In genomic region chr16:48617711-48618148, GRCh38 we compare ENCODE assay signal across 10 cellular contexts. TPM values are rescaled to one million over a fixed set of nuclear protein-coding genes. Genes with fewer than 3 reads are reported as not detected.
A peak's percentile ranks its signal among the peaks of the same experiment; 100 is the strongest.
DNase-seq lines count a peak whose midpoint lies in the region; ATAC-seq and TF ChIP-seq lines count a peak whose summit lies in the region.
"Had no signal": no experiment of that assay in that cellular context is flagged by ENCODE, and none has a peak within 500 bp of the region (broad histone marks: within the 10 kb centered on the region; RNA-seq: fewer than 3 reads in every experiment).

No MANE protein-coding gene starts in this region.

- TF ChIP-seq POLR2A in esophagus muscularis mucosa (IDR thresholded peaks at IDR 0.05; ENCODE audit: low read depth) = no peak

- in situ Hi-C loops in GM13977 (cut with MboI; ENCODE audit: low pct_unique_long_range_greater_than_20kb, low sequenced_read_pairs, unreplicated experiment) = no loop called here

- H4K20me1 ChIP-seq in osteoblast (ENCODE audit: insufficient read depth, low read length) (no peaks in the 10 kb centered on the region), hepatocyte (ENCODE audit: insufficient read depth, poor library complexity, severe bottlenecking) (no peaks in the 10 kb centered on the region)

- peak overlapping the region; percentile 35 to 68 (median 61) for H3K27ac ChIP-seq in esophagus muscularis mucosa (replicated peaks in 1 of 4)
- no peak overlapping the region for H3K27ac ChIP-seq in osteoblast (ENCODE audit: low read depth, low read length)
- H3K27ac ChIP-seq in hepatocyte = no peak overlapping the region

- H3K36me3 ChIP-seq in esophagus muscularis mucosa (no peaks in the 10 kb centered on the region), osteoblast (ENCODE audit: insufficient read depth, low read length) (no peaks in the 10 kb centered on the region), hepatocyte (replicated peaks; ENCODE audit: insufficient read depth, low read depth) (no peaks in the 10 kb centered on the region)

- H3K4me3 ChIP-seq in esophagus muscularis mucosa = no peak overlapping the region
- no peak overlapping the region for H3K4me3 ChIP-seq in osteoblast (ENCODE audit: insufficient read depth, low read length)
- H3K4me3 ChIP-seq in hepatocyte = no peak overlapping the region

- 0% methylated on average over 4 of the region's 4 CpGs for WGBS in esophagus muscularis mucosa
- 74% methylated on average over 4 of the region's 4 CpGs for WGBS in hepatocyte (ENCODE audit: low lambda C conversion rate, missing lambda C conversion rate)

- H3K9me3 ChIP-seq in esophagus muscularis mucosa = no peaks in the 10 kb centered on the region
- H3K9me3 ChIP-seq in osteoblast (ENCODE audit: low read depth, low read length) = no peaks in the 10 kb centered on the region
- H3K9me3 ChIP-seq in hepatocyte (ENCODE audit: low read depth) = no peaks in the 10 kb centered on the region

- H3K79me2 ChIP-seq in osteoblast (ENCODE audit: insufficient read depth, low read length) (no peaks in the 10 kb centered on the region), hepatocyte (no peaks in the 10 kb centered on the region)

- peak overlapping the region; percentile 4 for H3K4me2 ChIP-seq in osteoblast (ENCODE audit: insufficient read depth, low read length)
- no peak overlapping the region for H3K4me2 ChIP-seq in hepatocyte

- H3K27me3 ChIP-seq in esophagus muscularis mucosa (no peaks in the 10 kb centered on the region), osteoblast (ENCODE audit: insufficient read depth, low read length) (peaks cover 4% of the 10 kb centered on the region), hepatocyte (no peaks in the 10 kb centered on the region)

- no peak overlapping the region for H2AFZ ChIP-seq in osteoblast (ENCODE audit: low read length)
- H2AFZ ChIP-seq in hepatocyte = no peak overlapping the region

- no peak for ATAC-seq in HG02970 (IDR thresholded peaks at IDR 0.05; ENCODE audit: low FRiP score, unreplicated experiment)

- no peak for TF ChIP-seq EP300 in esophagus muscularis mucosa (IDR thresholded peaks at IDR 0.05)

- TF ChIP-seq CTCF in esophagus muscularis mucosa (IDR thresholded peaks at IDR 0.05) (no peak), osteoblast (IDR thresholded peaks at IDR 0.05; ENCODE audit: extremely low read depth, low read depth, low read length) (no peak), hepatocyte (IDR thresholded peaks at IDR 0.05; ENCODE audit: poor library complexity) (no peak), GM13977 (IDR thresholded peaks at IDR 0.05; ENCODE audit: extremely low read depth, insufficient read depth, missing control alignments) (no peak)

- H3K9me2 ChIP-seq in hepatocyte (replicated peaks; ENCODE audit: insufficient read depth) = no peaks in the 10 kb centered on the region

- intact Hi-C loops in esophagus muscularis mucosa (cut with DNase I) = no loop called here

- H3K4me1 ChIP-seq in esophagus muscularis mucosa (peaks cover 27 to 58% (median 45%) of the 10 kb centered on the region in 4 donors), osteoblast (ENCODE audit: insufficient read depth, low read length) (no peaks in the 10 kb centered on the region), hepatocyte (ENCODE audit: insufficient read depth) (peaks cover 10% of the 10 kb centered on the region)

- DNase-seq in GM04504 (ENCODE audit: low read depth) (peak; percentile 50), NCI-H226 (peak; percentile 24), esophagus muscularis mucosa (ENCODE audit: extremely low spot score) (no peak), osteoblast (ENCODE audit: insufficient read length, low spot score, missing footprints) (peak; percentile 57), hepatocyte (ENCODE audit: low spot score) (no peak), SKM-1 treated with dmso at 0.1 percent for 144 hours (lab: John Stamatoyannopoulos, UW; ENCODE audit: unreplicated experiment) (no peak), GM13977 (ENCODE audit: low spot score) (no peak)
- DNase-seq: GDM1, retina had no signal

RNA-seq across cellular contexts. Expression of gene N4BP1, which starts 7.8 kb away (rescaled TPM):
- total RNA-seq in esophagus muscularis mucosa (10 to 100 TPM; 18.3 to 25.9 (median 20.0) TPM), osteoblast (29.0 and 33.3 TPM in 2 replicates), hepatocyte (43.9 and 51.7 TPM in 2 replicates)
- polyA plus RNA-seq in hepatocyte = 21.2 and 31.6 TPM in 2 replicates

Comparison
In these comparisons a context has a peak if more than half of its experiments do, and no peak if none do; other contexts are left out.
1. DNase-seq: peak in GM04504 (single experiment), NCI-H226 (single experiment) and osteoblast (single experiment); none in esophagus muscularis mucosa (single experiment), hepatocyte (single experiment), SKM-1 treated with dmso at 0.1 percent for 144 hours (single experiment) and GM13977 (single experiment).
2. H3K27ac ChIP-seq: peak in esophagus muscularis mucosa (4 of 4); none in osteoblast (single experiment) and hepatocyte (single experiment).